Comparison of ENCODE assay signal across 1 cellular context in the genomic region with DNA sequence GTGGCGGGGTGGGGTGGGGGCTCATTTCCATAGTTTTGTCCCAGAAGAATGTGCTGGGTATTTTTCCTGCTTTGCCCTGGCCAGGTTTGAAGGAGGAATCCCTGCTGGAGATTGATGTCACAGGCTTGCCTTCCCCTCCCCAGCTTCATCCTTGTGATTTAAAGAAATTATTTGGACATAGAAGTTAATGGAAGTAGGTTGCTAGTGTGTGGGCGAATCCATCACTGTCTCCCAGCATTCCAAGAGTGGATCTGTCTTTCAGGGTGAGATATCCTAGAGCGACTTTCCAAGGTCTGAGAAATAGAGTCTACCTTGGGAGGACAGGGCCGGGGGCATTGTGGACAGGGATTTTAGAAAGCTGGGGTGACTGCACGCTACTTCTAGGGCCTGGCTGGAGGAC.
TF ChIP-seq lines count a peak whose summit lies in the region.

No MANE protein-coding gene starts in this region.

TF ChIP-seq in H1, 55 proteins besides CTCF, POLR2A, EP300 and RAD21:
- TF ChIP-seq KDM4A (IDR thresholded peaks at IDR 0.05; ENCODE audit: low read depth, low read length, severe bottlenecking) (no peak), EGR1 (IDR thresholded peaks at IDR 0.05; ENCODE audit: borderline replicate concordance, low read depth, low read length) (no peak), SRF (IDR thresholded peaks at IDR 0.05; ENCODE audit: low read depth, low read length) (no peak), RBBP5 (IDR thresholded peaks at IDR 0.05; ENCODE audit: borderline replicate concordance, low read depth, low read length) (no peak), GTF2F1 (IDR thresholded peaks at IDR 0.05; ENCODE audit: borderline replicate concordance, low read depth, low read length) (no peak), BRCA1 (IDR thresholded peaks at IDR 0.05; ENCODE audit: low read depth, low read length) (no peak), TEAD4 (IDR thresholded peaks at IDR 0.05; ENCODE audit: low read depth, low read length) (no peak)
TF ChIP-seq in H1: peak in this region for 0.
